ENCODE assay signal across 22 cellular contexts in the genomic region with DNA sequence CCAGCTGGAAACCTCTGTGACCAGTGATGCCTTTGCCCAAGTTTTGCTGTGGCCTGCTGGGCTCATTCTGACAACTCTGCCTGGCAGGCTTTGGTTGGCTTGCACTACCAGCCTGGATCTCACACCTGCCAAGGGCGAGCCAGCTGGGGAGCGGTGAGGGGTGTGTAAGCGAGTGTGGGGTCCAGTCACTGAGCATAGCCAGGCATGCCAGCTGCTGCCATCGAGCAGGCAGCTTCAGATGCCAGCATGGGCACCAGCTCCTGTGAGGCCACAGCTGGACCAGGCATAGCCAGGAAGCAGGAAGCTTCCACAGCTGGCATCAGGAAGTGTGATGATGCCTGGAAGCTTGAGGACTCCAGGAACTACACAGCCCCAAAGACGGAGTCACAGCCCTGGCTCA.
"Had no signal": no experiment of that assay in that cellular context is flagged by ENCODE, and none has a peak within 500 bp of the region (broad histone marks: within the 10 kb centered on the region; RNA-seq: fewer than 3 reads in every experiment).

No MANE protein-coding gene starts in this region.

- H3K9me3 ChIP-seq: MG63, SK-N-SH had no signal

- ATAC-seq: HepG2 had no signal

- H3K27me3 ChIP-seq: MG63 had no signal

- DNase-seq: IMR-90, Karpas-422, KG1, MG63, NCI-H1092, NCI-H1105 treated with DMSO at 0.1 percent for 48 hours, NCI-H1417 treated with DMSO at 0.1 percent for 48 hours, NCI-H146, NCI-H187, NCI-H2029, NCI-H2081 treated with DMSO at 0.1 percent for 48 hours, NCI-H2171, NCI-H226, NCI-H446, NCI-H510A, NCI-H524 treated with DMSO at 0.1 percent for 48 hours, NCI-H69, NCI-H774, RPMI8226, SHP77, SK-N-SH had no signal

- H3K4me3 ChIP-seq: MG63 had no signal

- H3K36me3 ChIP-seq: MG63 had no signal
